8 cellular contexts compared by ENCODE assay signal in the genomic region with DNA sequence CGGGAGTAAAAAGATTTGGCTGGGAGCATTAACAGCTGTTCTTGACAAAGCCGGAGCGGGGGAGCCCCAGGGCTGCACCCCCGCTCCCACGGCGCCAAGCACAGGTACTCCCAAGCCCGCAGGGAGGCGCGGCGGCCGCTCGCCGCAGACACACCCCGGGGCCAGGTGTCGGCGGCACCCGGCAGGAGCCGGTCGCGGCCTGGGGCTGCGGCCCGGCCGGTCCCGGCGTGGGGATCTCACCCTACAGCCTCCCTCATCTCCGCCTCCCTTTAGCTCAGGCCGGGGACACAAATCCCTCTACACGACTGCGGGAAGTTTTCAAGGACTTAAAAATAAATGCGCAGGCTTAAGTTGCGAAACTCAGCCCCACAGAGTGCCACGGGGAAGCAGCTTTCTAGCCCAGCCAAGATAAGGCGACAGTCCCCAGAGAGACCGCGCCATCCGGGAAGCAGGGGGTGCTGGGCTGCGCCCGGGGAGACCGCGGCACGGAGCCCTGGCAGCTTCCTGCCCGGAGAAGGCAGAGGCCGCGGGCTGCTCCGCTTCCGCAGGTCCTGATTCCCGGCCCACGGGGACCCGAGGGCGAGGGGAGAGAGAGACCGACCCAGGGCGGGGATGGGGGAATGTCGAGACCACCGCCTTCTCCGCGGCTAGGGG. TPM values are rescaled to one million over a fixed set of nuclear protein-coding genes. Genes with fewer than 3 reads are reported as not detected.
DNase-seq lines count a peak whose midpoint lies in the region; ATAC-seq, FAIRE-seq and TF ChIP-seq lines count a peak whose summit lies in the region.

No MANE protein-coding gene starts in this region.

- peak; percentile 49 for ATAC-seq in GM19397 (IDR thresholded peaks at IDR 0.05; ENCODE audit: unreplicated experiment)
- ATAC-seq in HG03439 (IDR thresholded peaks at IDR 0.05; ENCODE audit: unreplicated experiment) = peak; percentile 50

- H3K9ac ChIP-seq in kidney (ENCODE audit: low read length in 2 of 2) = peak overlapping the region; percentile 83 to 91

- no peaks in the 10 kb centered on the region for H3K9me3 ChIP-seq in kidney (ENCODE audit: control insufficient read depth in 1 of 2, low read length in 2 of 2)

- H3K4me3 ChIP-seq in kidney (ENCODE audit: low read length in 2 of 2) = peak overlapping the region; percentile 89 to 90

- TF ChIP-seq CTCF in RWPE1 (conservative IDR thresholded peaks at IDR 0.05; ENCODE audit: low read depth) (peak; percentile 29; the same call in 1 of the 2 replicates), kidney (IDR thresholded peaks at IDR 0.05; ENCODE audit: borderline replicate concordance, extremely low read depth, insufficient read depth) (no peak)

- H3K36me3 ChIP-seq in kidney (ENCODE audit: control insufficient read depth in 1 of 2, insufficient read depth in 2 of 2, low read length in 2 of 2) = no peaks in the 10 kb centered on the region

- intact Hi-C loops in kidney (cut with DNase I) = no loop called here

- peak overlapping the region; percentile 88 for H3K27ac ChIP-seq in RWPE1
- H3K27ac ChIP-seq in caudate nucleus (ENCODE audit: low read depth, low read length) = peak overlapping the region; percentile 64
- peak overlapping the region; percentile 86 to 87 for H3K27ac ChIP-seq in kidney (ENCODE audit: low read depth in 2 of 2, low read length in 2 of 2)

- FAIRE-seq in kidney (lab: Jason Lieb, UNC) (no peak), H54 (lab: Jason Lieb, UNC) (no peak)

- no peak for TF ChIP-seq POLR2A in H54 (IDR thresholded peaks at IDR 0.05; ENCODE audit: low read depth, low read length)

- peaks cover 5 to 12% of the 10 kb centered on the region in 2 donors for H3K4me1 ChIP-seq in kidney (ENCODE audit: control insufficient read depth in 1 of 2, insufficient read depth in 1 of 2, low read depth in 1 of 2, low read length in 2 of 2)

- peak; percentile 48 for DNase-seq in ELR (ENCODE audit: low read depth)
- peak; percentile 59 for DNase-seq in RWPE1 (ENCODE audit: low spot score)
- peak in 49 of 61 donors; percentile 12 to 82 (median 59) for DNase-seq in caudate nucleus (lab: John Stamatoyannopoulos, UW)
- DNase-seq in kidney = peak; percentile 90
- peak; percentile 53 for DNase-seq in stimulated activated CD4-positive, alpha-beta T cell treated with anti-CD3 and anti-CD28 coated beads, Interleukin-15, amount 100 ng/mL, for 24 hours
- DNase-seq in H54 (ENCODE audit: insufficient read length, low spot score) = no peak

- CTCF ChIA-PET in RWPE1 (lab: Yijun Ruan, JAX) = interaction anchor here (0.6 to 1.3 kb wide), 8 partner anchors 9 to 959 kb away, joined by 3 to 6 read pairs (median 3); no protein-coding TSS in a partner anchor

- POLR2A ChIA-PET in RWPE1 (lab: Yijun Ruan, JAX; ENCODE audit: low non-redundant PET) = interaction anchor here (0.6 to 1.3 kb wide), 5 partner anchors 36 to 262 kb away, joined by 3 to 4 read pairs (median 3); no protein-coding TSS in a partner anchor

RNA-seq across cellular contexts. Expression of a gene that starts 0.5 kb away (rescaled TPM):
- 35.7 TPM for total RNA-seq in kidney
- 8.2 TPM for polyA plus RNA-seq in kidney (ENCODE audit: insufficient read depth, low read depth, low replicate concordance)
